25 cellular contexts compared by ENCODE assay signal in genomic region chr7:43790834-43791233, GRCh38.
"Had no signal": no experiment of that assay in that cellular context is flagged by ENCODE, and none has a peak within 500 bp of the region (broad histone marks: within the 10 kb centered on the region; RNA-seq: fewer than 3 reads in every experiment).

No MANE protein-coding gene starts in this region.

- H3K4me3 ChIP-seq: colonic mucosa, esophagus squamous epithelium, lower lobe of right lung, skin epidermis, suprapubic skin, thyroid gland, vagina had no signal

- H3K27me3 ChIP-seq: colonic mucosa, esophagus squamous epithelium, suprapubic skin, thyroid gland, vagina had no signal

- H3K4me3 Mint-ChIP-seq: immature natural killer cell; natural killer cell; stimulated activated naive CD8-positive, alpha-beta T cell treated with anti-CD3 and anti-CD28 coated beads, Interleukin-15, amount 100 ng/mL, for 72 hours had no signal

- H3K4me1 Mint-ChIP-seq: immature natural killer cell; stimulated activated naive CD8-positive, alpha-beta T cell treated with anti-CD3 and anti-CD28 coated beads, Interleukin-15, amount 100 ng/mL, for 72 hours had no signal

- DNase-seq: colonic mucosa; dermis blood vessel endothelial cell; effector memory CD4-positive, alpha-beta T cell; esophagus squamous epithelium; foreskin melanocyte; hypothalamus; immature natural killer cell; kidney glomerular epithelial cell; left colon; left ventricle myocardium superior; lower lobe of right lung; natural killer cell; right cardiac atrium; stimulated activated CD4-positive, alpha-beta T cell treated with anti-CD3 and anti-CD28 coated beads, Interleukin-15, amount 100 ng/mL, for 24 hours; stimulated activated CD4-positive, alpha-beta T cell treated with anti-CD3 and anti-CD28 coated beads, Interleukin-2, amount 100 ng/mL, for 48 hours; stimulated activated CD8-positive, alpha-beta memory T cell treated with anti-CD3 and anti-CD28 coated beads, Interleukin-4, amount 100 ng/mL, for 48 hours; stimulated activated naive CD4-positive, alpha-beta T cell; stimulated activated naive CD8-positive, alpha-beta T cell treated with anti-CD3 and anti-CD28 coated beads, Interleukin-15, amount 100 ng/mL, for 72 hours; thyroid gland; trophoblast cell had no signal

- H3K27me3 Mint-ChIP-seq: progenitor cell of endocrine pancreas; stimulated activated naive CD8-positive, alpha-beta T cell treated with anti-CD3 and anti-CD28 coated beads, Interleukin-15, amount 100 ng/mL, for 72 hours had no signal

- H3K9me3 ChIP-seq: colonic mucosa, esophagus squamous epithelium, lower lobe of right lung, suprapubic skin, thyroid gland, vagina had no signal

- H3K4me1 ChIP-seq: colonic mucosa, parathyroid adenoma, suprapubic skin, thyroid gland, vagina had no signal

- H3K9me3 Mint-ChIP-seq: immature natural killer cell; natural killer cell; stimulated activated naive CD8-positive, alpha-beta T cell treated with anti-CD3 and anti-CD28 coated beads, Interleukin-15, amount 100 ng/mL, for 72 hours had no signal

- ATAC-seq: left ventricle myocardium superior; lower lobe of right lung; natural killer cell; right cardiac atrium; stimulated activated naive CD8-positive, alpha-beta T cell treated with anti-CD3 and anti-CD28 coated beads, Interleukin-15, amount 100 ng/mL, for 72 hours had no signal

- H3K36me3 ChIP-seq: colonic mucosa had no signal

- H3K27ac Mint-ChIP-seq: immature natural killer cell; natural killer cell; progenitor cell of endocrine pancreas; stimulated activated naive CD8-positive, alpha-beta T cell treated with anti-CD3 and anti-CD28 coated beads, Interleukin-15, amount 100 ng/mL, for 72 hours had no signal

- H3K27ac ChIP-seq: colonic mucosa, lower lobe of right lung, parathyroid adenoma, skin epidermis, suprapubic skin, thyroid gland, vagina had no signal
